Comparison of ENCODE assay signal across 1 cellular context in the genomic region with DNA sequence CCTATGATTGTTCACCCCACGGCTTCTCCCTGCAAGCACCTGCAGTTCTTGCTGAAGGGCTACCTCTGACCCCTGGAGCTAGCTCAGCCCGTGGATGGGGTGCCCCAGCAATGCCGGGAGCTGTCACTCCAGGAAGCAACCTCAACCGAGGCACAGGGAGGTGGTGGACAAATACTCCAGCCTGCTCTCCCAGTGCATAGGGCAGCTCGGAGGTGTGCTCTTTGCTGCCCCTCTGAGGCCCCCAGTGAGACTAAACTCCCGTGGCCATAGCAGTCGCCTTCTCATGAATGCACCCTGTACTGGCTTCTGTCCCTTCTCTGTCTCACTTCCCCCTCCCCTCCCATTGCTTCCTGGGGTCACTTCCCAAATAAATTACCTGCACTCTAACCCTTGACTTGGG.
TF ChIP-seq lines count a peak whose summit lies in the region.

No MANE protein-coding gene starts in this region.

TF ChIP-seq in H1, 55 proteins besides CTCF, POLR2A, EP300 and RAD21:
- TF ChIP-seq CREB1 (IDR thresholded peaks at IDR 0.05) (no peak), RFX5 (IDR thresholded peaks at IDR 0.05; ENCODE audit: borderline replicate concordance, low read depth, low read length) (no peak), MAFK (IDR thresholded peaks at IDR 0.05; ENCODE audit: low read depth, low read length) (no peak), EGR1 (IDR thresholded peaks at IDR 0.05; ENCODE audit: borderline replicate concordance, low read depth, low read length) (no peak), POLR2AphosphoS5 (IDR thresholded peaks at IDR 0.05; ENCODE audit: low read depth, low read length) (no peak), SP4 (IDR thresholded peaks at IDR 0.05; ENCODE audit: low read length) (no peak), FOSL1 (IDR thresholded peaks at IDR 0.05; ENCODE audit: insufficient read depth, low read depth, low read length) (no peak), SIN3A (conservative IDR thresholded peaks at IDR 0.05 in 1 of 2, IDR thresholded peaks at IDR 0.05 in 1 of 2; ENCODE audit: low read depth in 1 of 2, low read length in 2 of 2) (no peak)
